In the genomic region with DNA sequence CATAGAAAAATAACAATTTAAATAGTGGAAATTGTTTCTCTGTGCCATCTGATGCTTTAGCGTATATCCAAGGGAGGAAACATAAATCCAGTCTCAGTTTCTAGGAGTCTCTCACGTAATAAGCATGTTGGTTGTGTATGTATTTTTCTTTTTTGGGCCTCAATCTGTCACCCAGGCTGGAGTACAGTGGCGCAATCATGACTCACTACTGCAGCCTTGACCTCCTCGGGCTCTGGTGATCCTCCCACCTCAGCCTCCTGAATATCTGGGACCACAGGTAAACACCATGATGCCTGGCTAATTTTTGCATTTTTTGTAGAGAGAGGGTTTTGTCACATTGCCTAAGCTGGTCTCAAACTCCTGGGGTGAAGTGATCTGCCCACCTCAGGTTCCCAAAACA, we compare ENCODE assay signal across 20 cellular contexts.
DNase-seq lines count a peak whose midpoint lies in the region; ATAC-seq and TF ChIP-seq lines count a peak whose summit lies in the region.
"Had no signal": no experiment of that assay in that cellular context is flagged by ENCODE, and none has a peak within 500 bp of the region (broad histone marks: within the 10 kb centered on the region; RNA-seq: fewer than 3 reads in every experiment).

No MANE protein-coding gene starts in this region.

- no peak overlapping the region for H2AK5ac ChIP-seq in IMR-90 (ENCODE audit: low read depth, low read length)

- no peak overlapping the region for H3K9ac ChIP-seq in IMR-90 (ENCODE audit: low read depth, low read length)

- H3K36me3 Mint-ChIP-seq in activated CD4-positive, alpha-beta memory T cell treated with anti-CD3 and anti-CD28 coated beads, Interleukin-2, amount 10 ng/mL, durations not matched to agents 7 days and 5 days (ENCODE audit: low read depth), result peaks cover 54% of the 10 kb centered on the region

- H3K27me3 ChIP-seq in IMR-90 (ENCODE audit: control insufficient read depth, insufficient read depth, low read length), result no peaks in the 10 kb centered on the region
- H3K27me3 ChIP-seq: ascending aorta, hepatocyte had no signal

- H3K79me1 ChIP-seq in IMR-90 (ENCODE audit: low read depth in 1 of 2, low read length in 2 of 2), result no peaks in the 10 kb centered on the region; a peak in 1 of 4 replicates

- in situ Hi-C loops in IMR-90 (cut with MboI; ENCODE audit: low sequenced_read_pairs), result no loop called here

- no peaks in the 10 kb centered on the region for H3K4me1 Mint-ChIP-seq in activated CD4-positive, alpha-beta memory T cell treated with anti-CD3 and anti-CD28 coated beads, Interleukin-2, amount 10 ng/mL, durations not matched to agents 7 days and 5 days
- H3K4me1 Mint-ChIP-seq: CD14-positive monocyte had no signal

- H3K27ac ChIP-seq in IMR-90 (ENCODE audit: insufficient read depth, low read length) (no peak overlapping the region), VCaP (peak overlapping the region; percentile 69), OCI-LY7 (ENCODE audit: low read depth, low read length, poor library complexity, severe bottlenecking) (no peak overlapping the region)
- H3K27ac ChIP-seq: ascending aorta, hepatocyte had no signal

- no CpG with 5 or more reads among the region's 4 CpGs for WGBS in IMR-90 (ENCODE audit: extremely low coverage in 2 of 2, insufficient read length in 1 of 2), 2 experiments

- no peak overlapping the region for H4K5ac ChIP-seq in IMR-90 (ENCODE audit: low read depth, low read length)

- H3K4me2 ChIP-seq in IMR-90 (ENCODE audit: low read depth, low read length) (no peak overlapping the region), OCI-LY7 (ENCODE audit: low read length) (no peak overlapping the region)
- H3K4me2 ChIP-seq: hepatocyte had no signal

- H3K9me3 ChIP-seq in IMR-90 (ENCODE audit: control insufficient read depth, insufficient read depth, low read length) (no peaks in the 10 kb centered on the region), OCI-LY7 (ENCODE audit: low read length) (no peaks in the 10 kb centered on the region)
- H3K9me3 ChIP-seq: ascending aorta had no signal

- H4K20me1 ChIP-seq in IMR-90 (ENCODE audit: insufficient read depth, low read length) (no peaks in the 10 kb centered on the region), OCI-LY7 (ENCODE audit: insufficient read depth, low read length) (no peaks in the 10 kb centered on the region)

- intact Hi-C loops in IMR-90 (cut with micrococcal nuclease) (no loop called here), OCI-LY7 (cut with micrococcal nuclease; ENCODE audit: unreplicated experiment) (no loop called here)

- TF ChIP-seq CTCF in IMR-90 (conservative IDR thresholded peaks at IDR 0.05; ENCODE audit: low read depth, low read length), result no peak
- TF ChIP-seq CTCF in VCaP (conservative IDR thresholded peaks at IDR 0.05), result no peak
- no peak for TF ChIP-seq CTCF in foreskin fibroblast (IDR thresholded peaks at IDR 0.05; ENCODE audit: low read depth, low read length)
- TF ChIP-seq CTCF in OCI-LY7 (conservative IDR thresholded peaks at IDR 0.05; ENCODE audit: low read length), result no peak

- no peak overlapping the region for H3K23ac ChIP-seq in IMR-90 (ENCODE audit: low read depth, low read length)

- no peak overlapping the region for H2AK9ac ChIP-seq in IMR-90 (replicated peaks; ENCODE audit: low read depth, low read length, poor library complexity)

- no peak overlapping the region for H3K14ac ChIP-seq in IMR-90 (replicated peaks; ENCODE audit: low read depth, low read length)

- H3K4me3 Mint-ChIP-seq in activated CD4-positive, alpha-beta memory T cell treated with anti-CD3 and anti-CD28 coated beads, Interleukin-2, amount 10 ng/mL, durations not matched to agents 7 days and 5 days, result no peak overlapping the region
- H3K4me3 Mint-ChIP-seq: CD14-positive monocyte; mesothelial cell of epicardium; naive thymus-derived CD4-positive, alpha-beta T cell; type B pancreatic cell had no signal

- no peak overlapping the region for H3K56ac ChIP-seq in IMR-90 (ENCODE audit: extremely low read depth, insufficient read depth, low read length)

- no peak overlapping the region for H4K8ac ChIP-seq in IMR-90 (ENCODE audit: low read depth in 2 of 2, low read length in 2 of 2)

- peak; percentile 84 for DNase-seq in DMS53 (lab: John Stamatoyannopoulos, UW)
- DNase-seq in IMR-90, result peak; percentile 4
- DNase-seq in foreskin fibroblast, result peak; percentile 3 to 23
- DNase-seq in OCI-LY7 (ENCODE audit: low spot score), result no peak
- no peak for DNase-seq in activated CD4-positive, alpha-beta memory T cell treated with anti-CD3 and anti-CD28 coated beads, Interleukin-2, amount 10 ng/mL, durations not matched to agents 7 days and 5 days
- DNase-seq: activated CD4-positive, alpha-beta T cell treated with anti-CD3 and anti-CD28 coated beads, Interleukin-2, amount 50 U/mL, for 4 hours; GOT3; naive thymus-derived CD4-positive, alpha-beta T cell; NCI-H524 treated with DMSO at 0.1 percent for 48 hours; occipital lobe had no signal

- H3K4ac ChIP-seq in IMR-90 (ENCODE audit: low read depth, low read length), result no peak overlapping the region

- no peaks in the 10 kb centered on the region for H3K79me2 ChIP-seq in OCI-LY7 (ENCODE audit: insufficient read depth, low read depth, low read length)
- H3K79me2 ChIP-seq: hepatocyte had no signal

- H2BK120ac ChIP-seq in IMR-90 (ENCODE audit: low read depth, low read length), result no peak overlapping the region

- H3K9me2 ChIP-seq in OCI-LY7 (ENCODE audit: insufficient read depth, low read length), result no peaks in the 10 kb centered on the region

- POLR2A ChIA-PET in IMR-90 (lab: Charles Lee; ENCODE audit: unreplicated experiment) (no interaction called here), OCI-LY7 (lab: Charles Lee) (interaction anchor here (0.9 to 1.0 kb wide), 2 partner anchors 11 to 16 kb away, joined by 3 read pairs; no protein-coding TSS in a partner anchor)
- POLR2A ChIA-PET in activated CD4-positive, alpha-beta memory T cell treated with anti-CD3 and anti-CD28 coated beads, Interleukin-2, amount 10 ng/mL, durations not matched to agents 7 days and 5 days (lab: Charles Lee), result no interaction called here

- H3K4me1 ChIP-seq in IMR-90 (ENCODE audit: control insufficient read depth, insufficient read depth, low read length), result peaks cover 11% of the 10 kb centered on the region
- no peaks in the 10 kb centered on the region for H3K4me1 ChIP-seq in OCI-LY7 (ENCODE audit: insufficient read depth, low read length, poor library complexity, severe bottlenecking)
- H3K4me1 ChIP-seq: ascending aorta had no signal

- H3K27me3 Mint-ChIP-seq in activated CD4-positive, alpha-beta memory T cell treated with anti-CD3 and anti-CD28 coated beads, Interleukin-2, amount 10 ng/mL, durations not matched to agents 7 days and 5 days, result no peaks in the 10 kb centered on the region
- H3K27me3 Mint-ChIP-seq: naive thymus-derived CD4-positive, alpha-beta T cell; type B pancreatic cell had no signal

- H3K36me3 ChIP-seq in IMR-90 (ENCODE audit: control insufficient read depth, insufficient read depth, low read length) (peaks cover 8% of the 10 kb centered on the region), OCI-LY7 (ENCODE audit: insufficient read depth, low read length) (no peaks in the 10 kb centered on the region)

- H3K9me1 ChIP-seq in IMR-90 (ENCODE audit: insufficient read depth, low read length), result peaks cover 2% of the 10 kb centered on the region; the same call in 1 of the 2 replicates

- H3K27ac Mint-ChIP-seq in activated CD4-positive, alpha-beta memory T cell treated with anti-CD3 and anti-CD28 coated beads, Interleukin-2, amount 10 ng/mL, durations not matched to agents 7 days and 5 days, result no peak overlapping the region
- H3K27ac Mint-ChIP-seq: activated naive CD4-positive, alpha-beta T cell treated with anti-CD3 and anti-CD28 coated beads, Interleukin-2, amount 50 U/mL, for 72 hours; activated T-helper 2 cell treated with anti-CD3 and anti-CD28 coated beads, Interferon-gamma antibody, Interleukin-2, Interleukin-4, amounts not matched to agents 10 μg/mL and 5 μg/mL and 100 μg/mL, durations not matched to agents 14 hours and 24 hours and 36 hours; CD14-positive monocyte; mesothelial cell of epicardium; type B pancreatic cell had no signal

- CTCF ChIA-PET in IMR-90 (lab: Yijun Ruan, JAX) (no interaction called here), OCI-LY7 (lab: Charles Lee; ENCODE audit: unreplicated experiment) (no interaction called here)
- CTCF ChIA-PET in activated CD4-positive, alpha-beta memory T cell treated with anti-CD3 and anti-CD28 coated beads, Interleukin-2, amount 10 ng/mL, durations not matched to agents 7 days and 5 days (lab: Charles Lee), result no interaction called here

- no peak overlapping the region for H2BK15ac ChIP-seq in IMR-90 (ENCODE audit: low read depth, low read length)

- no peak for TF ChIP-seq POLR2A in IMR-90 (IDR thresholded peaks at IDR 0.05; ENCODE audit: low read depth, low read length)

- no peak overlapping the region for H3K18ac ChIP-seq in IMR-90 (ENCODE audit: low read depth, low read length)

- no peak for ATAC-seq in IMR-90 (ENCODE audit: low read depth)
- ATAC-seq in HG03108 (IDR thresholded peaks at IDR 0.05; ENCODE audit: unreplicated experiment), result no peak
- ATAC-seq in HG03097 (IDR thresholded peaks at IDR 0.05; ENCODE audit: low FRiP score, unreplicated experiment), result no peak
- ATAC-seq: activated naive CD4-positive, alpha-beta T cell treated with anti-CD3 and anti-CD28 coated beads, Interleukin-2, amount 50 U/mL, for 72 hours; naive thymus-derived CD4-positive, alpha-beta T cell had no signal

- H2BK20ac ChIP-seq in IMR-90 (ENCODE audit: low read depth, low read length), result no peak overlapping the region

- no peak overlapping the region for H2BK5ac ChIP-seq in IMR-90 (ENCODE audit: low read depth, low read length, poor library complexity, severe bottlenecking)

- dilution Hi-C loops in IMR-90 (cut with HindIII; ENCODE audit: low sequenced_read_pairs, unreplicated experiment), result no loop called here

- BruUV-seq in IMR-90 (replicated peaks; lab: Mats Ljungman, UMichigan) (no TSS peak), OCI-LY7 (replicated peaks; lab: Mats Ljungman, UMichigan) (no TSS peak)

- H2AFZ ChIP-seq in IMR-90 (replicated peaks; ENCODE audit: low read length, poor library complexity), result no peak overlapping the region
- no peak overlapping the region for H2AFZ ChIP-seq in OCI-LY7 (ENCODE audit: low read length)
- H2AFZ ChIP-seq: hepatocyte had no signal

- no peaks in the 10 kb centered on the region for H3K9me3 Mint-ChIP-seq in activated CD4-positive, alpha-beta memory T cell treated with anti-CD3 and anti-CD28 coated beads, Interleukin-2, amount 10 ng/mL, durations not matched to agents 7 days and 5 days
- H3K9me3 Mint-ChIP-seq: activated T-helper 2 cell treated with anti-CD3 and anti-CD28 coated beads, Interferon-gamma antibody, Interleukin-2, Interleukin-4, amounts not matched to agents 10 μg/mL and 5 μg/mL and 100 μg/mL, durations not matched to agents 14 hours and 24 hours and 36 hours; CD14-positive monocyte; mesothelial cell of epicardium; type B pancreatic cell had no signal

- TF ChIP-seq RAD21 in IMR-90 (IDR thresholded peaks at IDR 0.05; ENCODE audit: low read length), result no peak

- H4K91ac ChIP-seq in IMR-90 (ENCODE audit: insufficient read depth, low read depth, low read length), result no peak overlapping the region

- H3K4me3 ChIP-seq in IMR-90 (ENCODE audit: insufficient read depth, low read depth, low read length) (no peak overlapping the region), foreskin fibroblast (ENCODE audit: low read depth in 1 of 2, low read length in 2 of 2) (no peak overlapping the region), OCI-LY7 (ENCODE audit: low read depth, low read length, poor library complexity, severe bottlenecking) (no peak overlapping the region)
- H3K4me3 ChIP-seq: ascending aorta, hepatocyte had no signal

Comparison
In these comparisons a context has a peak if more than half of its experiments do, and no peak if none do; other contexts are left out.
1. DNase-seq: peak in DMS53 (single experiment), IMR-90 (single experiment) and foreskin fibroblast (2 of 2); none in OCI-LY7 (single experiment) and activated CD4-positive, alpha-beta memory T cell treated with anti-CD3 and anti-CD28 coated beads, Interleukin-2, amount 10 ng/mL, durations not matched to agents 7 days and 5 days (single experiment).